10 cellular contexts compared by ENCODE assay signal in genomic region chr10:133276100-133276434, GRCh38. TPM values are rescaled to one million over a fixed set of nuclear protein-coding genes. Genes with fewer than 3 reads are reported as not detected.
DNase-seq lines count a peak whose midpoint lies in the region; ATAC-seq and TF ChIP-seq lines count a peak whose summit lies in the region.
"Had no signal": no experiment of that assay in that cellular context is flagged by ENCODE, and none has a peak within 500 bp of the region (broad histone marks: within the 10 kb centered on the region; RNA-seq: fewer than 3 reads in every experiment).

No MANE protein-coding gene starts in this region.

- intact Hi-C loops in body of pancreas (cut with DNase I), result no loop called here

- H3K9me3 Mint-ChIP-seq in activated T-cell treated with anti-CD3 and anti-CD28 coated beads, Interleukin-2, amount 50 U/mL, for 24 hours, result no peaks in the 10 kb centered on the region

- no peaks in the 10 kb centered on the region for H3K4me1 ChIP-seq in iPS-20b (ENCODE audit: insufficient read depth, low read length)
- H3K4me1 ChIP-seq in suprapubic skin, result peaks cover 49% of the 10 kb centered on the region
- peaks cover 38% of the 10 kb centered on the region for H3K4me1 ChIP-seq in body of pancreas

- H3K27me3 Mint-ChIP-seq in activated T-cell treated with anti-CD3 and anti-CD28 coated beads, Interleukin-2, amount 50 U/mL, for 24 hours, result no peaks in the 10 kb centered on the region

- no peak for TF ChIP-seq EP300 in suprapubic skin (IDR thresholded peaks at IDR 0.05)

- H3K9ac ChIP-seq in iPS-20b (ENCODE audit: low read depth, low read length), result no peak overlapping the region

- ATAC-seq in body of pancreas, result no peak
- no peak for ATAC-seq in HG03196 (IDR thresholded peaks at IDR 0.05; ENCODE audit: unreplicated experiment)

- no peaks in the 10 kb centered on the region for H3K9me3 ChIP-seq in WERI-Rb-1 (ENCODE audit: severe bottlenecking)
- no peaks in the 10 kb centered on the region for H3K9me3 ChIP-seq in iPS-20b (ENCODE audit: insufficient read depth, low read depth, low read length)
- H3K9me3 ChIP-seq in suprapubic skin, result no peaks in the 10 kb centered on the region
- H3K9me3 ChIP-seq in body of pancreas, result no peaks in the 10 kb centered on the region

- 24% methylated on average over 4 of the region's 6 CpGs for WGBS in suprapubic skin
- WGBS in body of pancreas, 2 donors, result 65 to 68% methylated on average over 6 of the region's 6 CpGs

- peaks cover 10% of the 10 kb centered on the region for H3K27me3 ChIP-seq in WERI-Rb-1 (ENCODE audit: insufficient read depth, low read depth, severe bottlenecking)
- peaks cover 17% of the 10 kb centered on the region for H3K27me3 ChIP-seq in iPS-20b (ENCODE audit: insufficient read depth, low read length)
- H3K27me3 ChIP-seq in suprapubic skin, result peaks cover 16% of the 10 kb centered on the region
- H3K27me3 ChIP-seq in body of pancreas, result no peaks in the 10 kb centered on the region

- peaks cover 4% of the 10 kb centered on the region; the same call in 1 of the 2 replicates for H3K36me3 ChIP-seq in WERI-Rb-1
- peaks cover 3% of the 10 kb centered on the region; the same call in 1 of the 2 replicates for H3K36me3 ChIP-seq in iPS-20b (ENCODE audit: insufficient read depth, low read depth, low read length)
- peaks cover 21% of the 10 kb centered on the region for H3K36me3 ChIP-seq in suprapubic skin
- peaks cover 0 to 3% of the 10 kb centered on the region in 2 donors for H3K36me3 ChIP-seq in body of pancreas (replicated peaks in 1 of 2; ENCODE audit: insufficient read depth in 1 of 2, low read depth in 2 of 2)

- H3K4me1 Mint-ChIP-seq in activated T-cell treated with anti-CD3 and anti-CD28 coated beads, Interleukin-2, amount 50 U/mL, for 24 hours (ENCODE audit: low read depth), result peaks cover 33% of the 10 kb centered on the region

- H3K27ac ChIP-seq in WERI-Rb-1 (no peak overlapping the region), iPS-20b (ENCODE audit: low read length) (no peak overlapping the region), suprapubic skin (no peak overlapping the region), body of pancreas (no peak overlapping the region)

- H3K36me3 Mint-ChIP-seq in activated T-cell treated with anti-CD3 and anti-CD28 coated beads, Interleukin-2, amount 50 U/mL, for 24 hours (ENCODE audit: low read depth), result peaks cover 64% of the 10 kb centered on the region

- no peak for DNase-seq in activated T-cell treated with anti-CD3 and anti-CD28 coated beads, Interleukin-2, amount 50 U/mL, for 24 hours
- DNase-seq in activated T-cell treated with anti-CD3 and anti-CD28 coated beads for 4 hours (no peak), WERI-Rb-1 (no peak), suprapubic skin (ENCODE audit: low spot score in 2 of 2) (no peak), NCI-H226 (no peak), body of pancreas (no peak)
- DNase-seq: NCI-H1417 treated with DMSO at 0.1 percent for 48 hours, SHP77 had no signal

- H3K4me3 Mint-ChIP-seq in activated T-cell treated with anti-CD3 and anti-CD28 coated beads, Interleukin-2, amount 50 U/mL, for 24 hours, result peak overlapping the region; percentile 88

- H3K27ac Mint-ChIP-seq in activated T-cell treated with anti-CD3 and anti-CD28 coated beads, Interleukin-2, amount 50 U/mL, for 24 hours, result peak overlapping the region; percentile 89

- no peak for TF ChIP-seq CTCF in WERI-Rb-1 (IDR thresholded peaks at IDR 0.05; ENCODE audit: low read depth, low read length)
- no peak for TF ChIP-seq CTCF in suprapubic skin (IDR thresholded peaks at IDR 0.05)
- no peak for TF ChIP-seq CTCF in body of pancreas (IDR thresholded peaks at IDR 0.05)

- TF ChIP-seq POLR2A in suprapubic skin (IDR thresholded peaks at IDR 0.05) (no peak), body of pancreas (IDR thresholded peaks at IDR 0.05) (no peak)

- peak overlapping the region; percentile 40; the same call in 1 of the 2 replicates for H3K4me3 ChIP-seq in WERI-Rb-1 (ENCODE audit: low read depth, low read length)
- peak overlapping the region; percentile 56; the same call in 1 of the 2 replicates for H3K4me3 ChIP-seq in iPS-20b (ENCODE audit: low read length)
- peak overlapping the region; percentile 39 for H3K4me3 ChIP-seq in suprapubic skin
- no peak overlapping the region for H3K4me3 ChIP-seq in body of pancreas

RNA-seq across cellular contexts. Expression of gene ADAM8, which starts 0.6 kb away (rescaled TPM):
- total RNA-seq in suprapubic skin (10 to 100 TPM in 1 of 4 donors, 1 to 10 TPM in 3; 3.0 to 18.4 (median 4.1) TPM), body of pancreas (1 to 10 TPM; 3.4 to 4.6 TPM)

RNA-seq across cellular contexts. Expression of gene TUBGCP2, which starts 32.6 kb away (rescaled TPM):
- total RNA-seq in suprapubic skin (100 to 1,000 TPM in 1 of 4 donors, 10 to 100 TPM in 3; 44.5 to 107 (median 57.1) TPM), body of pancreas (10 to 100 TPM; 32.2 to 36.6 TPM)

RNA-seq across cellular contexts. Expression of gene ZNF511, which starts 32.6 kb away (rescaled TPM):
- 10 to 100 TPM; 15.5 to 24.4 (median 17.3) TPM for total RNA-seq in suprapubic skin
- 10 to 100 TPM; 15.0 to 22.7 TPM for total RNA-seq in body of pancreas

RNA-seq across cellular contexts. Expression of gene VENTX, which starts 38.4 kb away (rescaled TPM):
- total RNA-seq in suprapubic skin (1 to 10 TPM in 1 of 4 donors, under 1 TPM in 2, not detected in 1; 0.17 to 2.3 (median 0.21) TPM), body of pancreas (under 1 TPM in 1 of 2 donors, not detected in 1; 0.26 TPM)

RNA-seq across cellular contexts. Expression of gene UTF1, which starts 46.0 kb away (rescaled TPM):
- total RNA-seq in suprapubic skin (not detected), body of pancreas (not detected)

Comparison
In these comparisons a context has a peak if more than half of its experiments do, and no peak if none do; other contexts are left out.
1. H3K4me3 ChIP-seq: peak in WERI-Rb-1 (single experiment), iPS-20b (single experiment) and suprapubic skin (single experiment); none in body of pancreas (0 of 2).